In the genomic region with DNA sequence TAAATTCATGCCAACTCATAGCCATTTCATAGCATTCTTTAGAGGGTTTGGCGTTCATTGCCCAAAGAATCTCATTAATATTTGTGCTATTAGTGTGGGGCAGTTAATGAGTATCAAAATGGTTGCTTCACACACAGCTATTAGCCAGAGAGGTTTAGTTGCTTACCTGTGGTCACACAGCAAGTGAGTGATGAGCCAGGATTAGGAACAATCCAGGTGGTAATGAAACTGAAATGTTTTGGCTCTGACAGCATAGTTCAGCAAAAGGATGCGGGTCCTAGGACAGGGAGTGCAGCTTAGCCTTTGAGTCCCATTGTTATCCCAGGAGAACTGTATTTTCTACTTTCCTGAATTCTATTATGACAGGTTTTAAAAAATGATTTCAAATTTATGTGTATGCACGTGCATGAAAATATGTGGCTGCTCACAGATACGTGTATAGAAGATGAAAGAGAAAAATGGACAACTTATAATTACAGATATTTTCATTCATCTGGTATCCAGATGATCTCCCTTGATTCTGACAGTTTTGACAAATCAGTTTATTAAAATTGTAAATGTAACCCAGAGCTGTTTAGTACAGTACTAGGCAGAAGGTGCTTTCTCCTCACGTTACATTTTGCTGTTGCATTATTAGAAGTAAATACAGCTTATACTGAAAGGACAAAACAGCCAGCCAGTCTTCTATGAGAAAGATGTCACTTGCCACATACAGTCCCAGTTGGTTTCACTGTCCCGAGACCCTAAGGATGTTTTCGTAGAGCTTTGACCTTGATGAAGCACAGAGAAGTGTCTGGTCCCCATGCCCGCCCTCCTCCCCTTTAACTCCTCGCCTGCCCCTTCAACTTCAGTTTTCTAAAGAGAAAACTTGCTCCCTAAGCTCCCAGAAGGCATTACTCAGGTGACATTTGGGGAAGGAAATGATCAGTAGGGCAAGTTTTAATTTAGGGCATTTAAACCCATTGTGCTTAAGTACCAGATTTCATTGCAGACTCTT, we compare ENCODE assay signal across 25 cellular contexts.
DNase-seq lines count a peak whose midpoint lies in the region; ATAC-seq, FAIRE-seq and TF ChIP-seq lines count a peak whose summit lies in the region.
"Had no signal": no experiment of that assay in that cellular context is flagged by ENCODE, and none has a peak within 500 bp of the region (broad histone marks: within the 10 kb centered on the region; RNA-seq: fewer than 3 reads in every experiment).

No MANE protein-coding gene starts in this region.

- H3K27ac Mint-ChIP-seq in nephron, result peak overlapping the region; percentile 56 to 67 (median 58)
- no peak overlapping the region for H3K27ac Mint-ChIP-seq in activated T-helper 1 cell treated with anti-CD3 and anti-CD28 coated beads, Interleukin-12 subunit alpha, Interleukin-12 subunit beta, Interleukin-2, Interleukin-4 antibody, amounts not matched to agents 30 ng/mL and 10 ng/mL and 1 ng/mL, durations not matched to agents 14 hours and 24 hours and 36 hours
- no peak overlapping the region for H3K27ac Mint-ChIP-seq in activated CD8-positive, alpha-beta T cell treated with anti-CD3 and anti-CD28 coated beads, Interleukin-2, amount 10 ng/mL, durations not matched to agents 7 days and 5 days
- H3K27ac Mint-ChIP-seq: CD4-positive, CD25-positive, alpha-beta regulatory T cell; GM23338; HFFc6 had no signal

- H3K4me3 ChIP-seq in esophagus muscularis mucosa, result no peak overlapping the region
- no peak overlapping the region for H3K4me3 ChIP-seq in MG63
- H3K4me3 ChIP-seq: BLaER1, GM23338, HAP-1, SJCRH30 had no signal

- H3K36me3 ChIP-seq in esophagus muscularis mucosa (no peaks in the 10 kb centered on the region), MG63 (no peaks in the 10 kb centered on the region)
- H3K36me3 ChIP-seq: BLaER1, HAP-1, SJCRH30 had no signal

- no peaks in the 10 kb centered on the region for H3K9me3 ChIP-seq in esophagus muscularis mucosa
- no peaks in the 10 kb centered on the region for H3K9me3 ChIP-seq in MG63
- H3K9me3 ChIP-seq: BLaER1, HAP-1, SJCRH30 had no signal

- H3K27ac ChIP-seq in esophagus muscularis mucosa (replicated peaks in 1 of 4), result peak overlapping the region; percentile 25 to 62 (median 50)
- H3K27ac ChIP-seq: BLaER1, SJCRH30 had no signal

- H3K27me3 Mint-ChIP-seq in nephron (ENCODE audit: low read depth), result no peaks in the 10 kb centered on the region
- peaks cover 2% of the 10 kb centered on the region for H3K27me3 Mint-ChIP-seq in activated T-helper 1 cell treated with anti-CD3 and anti-CD28 coated beads, Interleukin-12 subunit alpha, Interleukin-12 subunit beta, Interleukin-2, Interleukin-4 antibody, amounts not matched to agents 30 ng/mL and 10 ng/mL and 1 ng/mL, durations not matched to agents 14 hours and 24 hours and 36 hours (ENCODE audit: insufficient read depth)
- H3K27me3 Mint-ChIP-seq in activated CD8-positive, alpha-beta T cell treated with anti-CD3 and anti-CD28 coated beads, Interleukin-2, amount 10 ng/mL, durations not matched to agents 7 days and 5 days (ENCODE audit: low read depth), result peaks cover 2% of the 10 kb centered on the region
- H3K27me3 Mint-ChIP-seq: CD4-positive, CD25-positive, alpha-beta regulatory T cell had no signal

- no peak for TF ChIP-seq CTCF in esophagus muscularis mucosa (IDR thresholded peaks at IDR 0.05)
- no peak for TF ChIP-seq CTCF in nephron (IDR thresholded peaks at IDR 0.05; ENCODE audit: unreplicated experiment in 3 of 3)

- H3K9me3 Mint-ChIP-seq in nephron, result no peaks in the 10 kb centered on the region
- no peaks in the 10 kb centered on the region for H3K9me3 Mint-ChIP-seq in activated T-helper 1 cell treated with anti-CD3 and anti-CD28 coated beads, Interleukin-12 subunit alpha, Interleukin-12 subunit beta, Interleukin-2, Interleukin-4 antibody, amounts not matched to agents 30 ng/mL and 10 ng/mL and 1 ng/mL, durations not matched to agents 14 hours and 24 hours and 36 hours
- no peaks in the 10 kb centered on the region for H3K9me3 Mint-ChIP-seq in activated CD8-positive, alpha-beta T cell treated with anti-CD3 and anti-CD28 coated beads, Interleukin-2, amount 10 ng/mL, durations not matched to agents 7 days and 5 days (ENCODE audit: insufficient read depth)
- H3K9me3 Mint-ChIP-seq: GM23338, HFFc6 had no signal

- TF ChIP-seq EP300 in esophagus muscularis mucosa (IDR thresholded peaks at IDR 0.05), result no peak

- CTCF ChIA-PET in activated CD8-positive, alpha-beta T cell treated with anti-CD3 and anti-CD28 coated beads, Interleukin-2, amount 10 ng/mL, durations not matched to agents 7 days and 5 days (lab: Charles Lee), result no interaction called here

- 49% methylated on average over 9 of the region's 9 CpGs for WGBS in esophagus muscularis mucosa

- H3K4me1 ChIP-seq in esophagus muscularis mucosa, result peaks cover 3 to 39% (median 34%) of the 10 kb centered on the region in 4 donors
- H3K4me1 ChIP-seq: BLaER1, HAP-1 had no signal

- H3K4me3 Mint-ChIP-seq in nephron, result no peak overlapping the region
- H3K4me3 Mint-ChIP-seq in activated T-helper 1 cell treated with anti-CD3 and anti-CD28 coated beads, Interleukin-12 subunit alpha, Interleukin-12 subunit beta, Interleukin-2, Interleukin-4 antibody, amounts not matched to agents 30 ng/mL and 10 ng/mL and 1 ng/mL, durations not matched to agents 14 hours and 24 hours and 36 hours, result no peak overlapping the region
- no peak overlapping the region for H3K4me3 Mint-ChIP-seq in activated CD8-positive, alpha-beta T cell treated with anti-CD3 and anti-CD28 coated beads, Interleukin-2, amount 10 ng/mL, durations not matched to agents 7 days and 5 days
- H3K4me3 Mint-ChIP-seq: CD4-positive, CD25-positive, alpha-beta regulatory T cell; GM23338; HFFc6 had no signal

- H3K27me3 ChIP-seq in esophagus muscularis mucosa (no peaks in the 10 kb centered on the region), MG63 (no peaks in the 10 kb centered on the region)
- H3K27me3 ChIP-seq: BLaER1, SJCRH30 had no signal

- H3K36me3 Mint-ChIP-seq in nephron (ENCODE audit: low read depth), result no peaks in the 10 kb centered on the region
- no peaks in the 10 kb centered on the region for H3K36me3 Mint-ChIP-seq in activated T-helper 1 cell treated with anti-CD3 and anti-CD28 coated beads, Interleukin-12 subunit alpha, Interleukin-12 subunit beta, Interleukin-2, Interleukin-4 antibody, amounts not matched to agents 30 ng/mL and 10 ng/mL and 1 ng/mL, durations not matched to agents 14 hours and 24 hours and 36 hours (ENCODE audit: low read depth)
- H3K36me3 Mint-ChIP-seq in activated CD8-positive, alpha-beta T cell treated with anti-CD3 and anti-CD28 coated beads, Interleukin-2, amount 10 ng/mL, durations not matched to agents 7 days and 5 days (ENCODE audit: low read depth), result no peaks in the 10 kb centered on the region

- intact Hi-C loops in esophagus muscularis mucosa (cut with DNase I), result loop anchor here (5.0 kb wide), 1 partner anchor 48 kb away; no protein-coding TSS in a partner anchor
- intact Hi-C loops in activated T-helper 1 cell treated with anti-CD3 and anti-CD28 coated beads, Interleukin-12 subunit alpha, Interleukin-12 subunit beta, Interleukin-2, Interleukin-4 antibody, amounts not matched to agents 30 ng/mL and 10 ng/mL and 1 ng/mL, durations not matched to agents 14 hours and 24 hours and 36 hours (cut with micrococcal nuclease), result no loop called here

- H3K4me1 Mint-ChIP-seq in nephron, result peaks cover 58% of the 10 kb centered on the region
- H3K4me1 Mint-ChIP-seq in activated T-helper 1 cell treated with anti-CD3 and anti-CD28 coated beads, Interleukin-12 subunit alpha, Interleukin-12 subunit beta, Interleukin-2, Interleukin-4 antibody, amounts not matched to agents 30 ng/mL and 10 ng/mL and 1 ng/mL, durations not matched to agents 14 hours and 24 hours and 36 hours (ENCODE audit: low read depth), result peaks cover 2% of the 10 kb centered on the region
- no peaks in the 10 kb centered on the region for H3K4me1 Mint-ChIP-seq in activated CD8-positive, alpha-beta T cell treated with anti-CD3 and anti-CD28 coated beads, Interleukin-2, amount 10 ng/mL, durations not matched to agents 7 days and 5 days (ENCODE audit: low read depth)
- H3K4me1 Mint-ChIP-seq: CD4-positive, CD25-positive, alpha-beta regulatory T cell had no signal

- ATAC-seq in SK-N-SH treated with all-trans-retinoic acid at 6 μM for 48 hours, result peak; percentile 69
- ATAC-seq in activated CD8-positive, alpha-beta T cell treated with anti-CD3 and anti-CD28 coated beads, Interleukin-2, amount 10 ng/mL, durations not matched to agents 7 days and 5 days, result no peak
- ATAC-seq: GM23338, PC-3, Right ventricle myocardium inferior had no signal

- no peak for TF ChIP-seq POLR2A in esophagus muscularis mucosa (IDR thresholded peaks at IDR 0.05; ENCODE audit: low read depth)

- POLR2A ChIA-PET in activated CD8-positive, alpha-beta T cell treated with anti-CD3 and anti-CD28 coated beads, Interleukin-2, amount 10 ng/mL, durations not matched to agents 7 days and 5 days (lab: Charles Lee), result no interaction called here

- DNase-seq in HTR-8/SVneo (ENCODE audit: insufficient read length, low spot score) (no peak), esophagus muscularis mucosa (ENCODE audit: extremely low spot score) (no peak), NCI-H2029 treated with DMSO at 0.1 percent for 48 hours (lab: John Stamatoyannopoulos, UW) (no peak), MG63 (no peak)
- DNase-seq in activated T-helper 1 cell treated with anti-CD3 and anti-CD28 coated beads, Interleukin-12 subunit alpha, Interleukin-12 subunit beta, Interleukin-2, Interleukin-4 antibody, amounts not matched to agents 30 ng/mL and 10 ng/mL and 1 ng/mL, durations not matched to agents 14 hours and 24 hours and 36 hours (ENCODE audit: low spot score), result no peak
- DNase-seq in activated CD8-positive, alpha-beta T cell treated with anti-CD3 and anti-CD28 coated beads, Interleukin-2, amount 10 ng/mL, durations not matched to agents 7 days and 5 days, result no peak
- DNase-seq: CD4-positive, CD25-positive, alpha-beta regulatory T cell; DMS153; HFFc6; KBM-7; NCI-H1105 treated with DMSO at 0.1 percent for 48 hours; NCI-H2029; NCI-H446 treated with DMSO at 0.1 percent for 48 hours; NCI-H526; NCI-H82; NK-92 treated with Interleukin-12 subunit alpha and Interleukin-12 subunit beta, amount 100 ng/mL, for 24 hours; PC-3; SJCRH30 had no signal

- FAIRE-seq in HTR-8/SVneo (lab: Jason Lieb, UNC), result peak; percentile 71
- FAIRE-seq: A204.1 had no signal

TF ChIP-seq in SK-N-SH treated with all-trans-retinoic acid at 6 μM for 48 hours, 23 proteins besides CTCF, POLR2A, EP300 and RAD21 (continues in another document):
- no peak for TF ChIP-seq PPARA (CRISPR knock-in tag; IDR thresholded peaks at IDR 0.05; ENCODE audit: borderline replicate concordance)

Comparison
In these comparisons a context has a peak if more than half of its experiments do, and no peak if none do; other contexts are left out.
1. H3K27ac Mint-ChIP-seq: peak in nephron (3 of 3); none in activated T-helper 1 cell treated with anti-CD3 and anti-CD28 coated beads, Interleukin-12 subunit alpha, Interleukin-12 subunit beta, Interleukin-2, Interleukin-4 antibody, amounts not matched to agents 30 ng/mL and 10 ng/mL and 1 ng/mL, durations not matched to agents 14 hours and 24 hours and 36 hours (single experiment) and activated CD8-positive, alpha-beta T cell treated with anti-CD3 and anti-CD28 coated beads, Interleukin-2, amount 10 ng/mL, durations not matched to agents 7 days and 5 days (single experiment).